8 cellular contexts compared by ENCODE assay signal in genomic region chr11:72683782-72684200, GRCh38. TPM values are rescaled to one million over a fixed set of nuclear protein-coding genes. Genes with fewer than 3 reads are reported as not detected.
DNase-seq lines count a peak whose midpoint lies in the region; ATAC-seq and FAIRE-seq lines count a peak whose summit lies in the region.

No MANE protein-coding gene starts in this region.

- H3K27me3 Mint-ChIP-seq in naive thymus-derived CD8-positive, alpha-beta T cell = no peaks in the 10 kb centered on the region

- H3K4me1 Mint-ChIP-seq in naive thymus-derived CD8-positive, alpha-beta T cell = peaks cover 13 to 33% (median 26%) of the 10 kb centered on the region in 4 donors

- peak; percentile 79 to 81 for ATAC-seq in naive thymus-derived CD8-positive, alpha-beta T cell
- no peak for ATAC-seq in GM21367 (IDR thresholded peaks at IDR 0.05; ENCODE audit: unreplicated experiment)

- H3K27ac Mint-ChIP-seq in naive thymus-derived CD8-positive, alpha-beta T cell = peak overlapping the region in 5 of 10 donors; percentile 16 to 63 (median 52)

- POLR2A ChIA-PET in naive thymus-derived CD8-positive, alpha-beta T cell (lab: Charles Lee) = interaction anchor here (0.7 kb wide), 1 partner anchor 494 kb away, joined by 4 read pairs; no protein-coding TSS in a partner anchor

- DNase-seq in AG08395 (ENCODE audit: low spot score) = peak; percentile 74
- DNase-seq in GM19239 (ENCODE audit: insufficient read length, low spot score) = peak; percentile 74
- DNase-seq in NCI-H345 treated with DMSO at 0.1 percent for 48 hours (lab: John Stamatoyannopoulos, UW; ENCODE audit: unreplicated experiment) = peak; percentile 9
- peak; percentile 17 for DNase-seq in activated CD8-positive, alpha-beta memory T cell treated with anti-CD3 and anti-CD28 coated beads, Interleukin-2, amount 50 U/mL, for 1 hour (ENCODE audit: extremely low read depth)
- DNase-seq in epidermal melanocyte (ENCODE audit: insufficient read length, low spot score) = peak; percentile 86
- DNase-seq in naive thymus-derived CD8-positive, alpha-beta T cell = peak; percentile 43 to 76 (median 60)
- DNase-seq in stimulated activated naive CD4-positive, alpha-beta T cell treated with Interleukin-2 at 50 U/mL for 16 hours (lab: John Stamatoyannopoulos, UW) = peak; percentile 57

- no peak overlapping the region for H3K4me3 Mint-ChIP-seq in naive thymus-derived CD8-positive, alpha-beta T cell

- H3K36me3 Mint-ChIP-seq in naive thymus-derived CD8-positive, alpha-beta T cell = peaks cover 0 to 32% (median 4%) of the 10 kb centered on the region in 3 donors

- peak; percentile 85 for FAIRE-seq in GM19239 (lab: Jason Lieb, UNC)

- H3K9me3 Mint-ChIP-seq in naive thymus-derived CD8-positive, alpha-beta T cell = no peaks in the 10 kb centered on the region

RNA-seq across cellular contexts. Expression of gene PDE2A, which starts 9.6 kb away (rescaled TPM):
- 1 to 10 TPM; 1.2 to 1.9 TPM for total RNA-seq in naive thymus-derived CD8-positive, alpha-beta T cell
- under 1 TPM in 2 of 3 donors, not detected in 1; 0.22 to 0.24 TPM for polyA plus RNA-seq in naive thymus-derived CD8-positive, alpha-beta T cell

Comparison
In these comparisons a context has a peak if more than half of its experiments do, and no peak if none do; other contexts are left out.
1. DNase-seq: peak in every context shown above with its lines; median percentile 86 in epidermal melanocyte; 74 in AG08395; 74 in GM19239; 60 in naive thymus-derived CD8-positive, alpha-beta T cell; 57 in stimulated activated naive CD4-positive, alpha-beta T cell treated with Interleukin-2 at 50 U/mL for 16 hours; 17 in activated CD8-positive, alpha-beta memory T cell treated with anti-CD3 and anti-CD28 coated beads, Interleukin-2, amount 50 U/mL, for 1 hour; 9 in NCI-H345 treated with DMSO at 0.1 percent for 48 hours.